ENCODE assay signal across 1 cellular context in the genomic region with DNA sequence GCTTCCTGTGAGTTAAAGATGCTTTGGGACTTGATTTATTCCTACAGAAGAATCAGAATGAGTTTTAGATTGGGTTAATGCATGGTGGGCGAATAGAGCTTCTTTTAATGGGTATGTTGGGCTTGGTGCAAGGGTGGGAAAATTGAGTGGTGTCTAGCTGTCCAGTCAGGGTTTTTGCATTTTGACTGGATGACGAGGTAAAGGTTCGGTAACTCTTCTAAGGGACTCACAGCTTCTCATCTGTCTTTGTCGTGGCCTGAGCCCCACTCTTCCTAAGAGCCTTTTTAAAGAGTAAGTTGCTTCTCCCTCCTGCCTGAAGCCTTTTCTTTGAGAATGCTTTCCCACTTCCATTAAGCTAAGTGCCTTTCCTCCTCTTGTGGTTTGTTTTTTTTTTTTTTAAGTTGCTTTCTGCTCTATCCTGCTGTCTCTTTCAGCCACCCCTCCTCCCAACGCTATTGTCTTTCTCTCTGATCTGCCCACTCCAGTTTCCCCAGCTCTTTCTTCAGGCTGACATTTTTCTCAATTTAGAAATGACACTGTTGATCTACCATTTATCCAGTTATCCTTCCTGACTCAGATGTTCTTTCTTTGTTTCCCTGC.
TF ChIP-seq lines count a peak whose summit lies in the region.

No MANE protein-coding gene starts in this region.

TF ChIP-seq in HEK293, 187 proteins besides CTCF, POLR2A, EP300 and RAD21 (continued from another document):
- TF ChIP-seq ZNF645 (tag by site-specific recombination; IDR thresholded peaks at IDR 0.05) (no peak), IKZF3 (tag by site-specific recombination; IDR thresholded peaks at IDR 0.05) (no peak), ZNF211 (tag by site-specific recombination; IDR thresholded peaks at IDR 0.05; ENCODE audit: low read depth) (no peak), ZNF785 (tag by site-specific recombination; IDR thresholded peaks at IDR 0.05) (no peak), ZNF596 (tag by site-specific recombination; IDR thresholded peaks at IDR 0.05) (no peak), PRDM1 (tag by site-specific recombination; IDR thresholded peaks at IDR 0.05) (peak; percentile 69)
- TF ChIP-seq, protein P1, sequence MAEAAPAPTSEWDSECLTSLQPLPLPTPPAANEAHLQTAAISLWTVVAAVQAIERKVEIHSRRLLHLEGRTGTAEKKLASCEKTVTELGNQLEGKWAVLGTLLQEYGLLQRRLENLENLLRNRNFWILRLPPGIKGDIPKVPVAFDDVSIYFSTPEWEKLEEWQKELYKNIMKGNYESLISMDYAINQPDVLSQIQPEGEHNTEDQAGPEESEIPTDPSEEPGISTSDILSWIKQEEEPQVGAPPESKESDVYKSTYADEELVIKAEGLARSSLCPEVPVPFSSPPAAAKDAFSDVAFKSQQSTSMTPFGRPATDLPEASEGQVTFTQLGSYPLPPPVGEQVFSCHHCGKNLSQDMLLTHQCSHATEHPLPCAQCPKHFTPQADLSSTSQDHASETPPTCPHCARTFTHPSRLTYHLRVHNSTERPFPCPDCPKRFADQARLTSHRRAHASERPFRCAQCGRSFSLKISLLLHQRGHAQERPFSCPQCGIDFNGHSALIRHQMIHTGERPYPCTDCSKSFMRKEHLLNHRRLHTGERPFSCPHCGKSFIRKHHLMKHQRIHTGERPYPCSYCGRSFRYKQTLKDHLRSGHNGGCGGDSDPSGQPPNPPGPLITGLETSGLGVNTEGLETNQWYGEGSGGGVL (tag by site-specific recombination; IDR thresholded peaks at IDR 0.05): no peak
